8 cellular contexts compared by ENCODE assay signal in genomic region chr12:57744777-57745484, GRCh38. TPM values are rescaled to one million over a fixed set of nuclear protein-coding genes. Genes with fewer than 3 reads are reported as not detected.
DNase-seq lines count a peak whose midpoint lies in the region; ATAC-seq and TF ChIP-seq lines count a peak whose summit lies in the region.

TSPAN31 (plus strand) TSS chr12:57745039; CDS start chr12:57745155, 116 bp downstream.

- peak; percentile 89 for ATAC-seq in HG02642 (IDR thresholded peaks at IDR 0.05; ENCODE audit: poor library complexity, unreplicated experiment)

- POLR2A ChIA-PET in GM10248 (lab: Yijun Ruan, JAX) = interaction anchor here (0.6 to 1.2 kb wide), 5 partner anchors 25 to 517 kb away, joined by 3 to 5 read pairs (median 3); partner anchors contain the start of genes EEF1AKMT3 and METTL1

- no peaks in the 10 kb centered on the region for H3K27me3 Mint-ChIP-seq in activated naive CD8-positive, alpha-beta T cell

- peak within 1 kb of the TSS; percentile 97 for H3K27ac Mint-ChIP-seq in activated naive CD8-positive, alpha-beta T cell

- H3K9me3 Mint-ChIP-seq in activated naive CD8-positive, alpha-beta T cell (ENCODE audit: low read depth) = no peaks in the 10 kb centered on the region

- peak; percentile 92 for DNase-seq in GM10248 (ENCODE audit: extremely low spot score)
- DNase-seq in NCI-H1105 treated with DMSO at 0.1 percent for 48 hours (lab: John Stamatoyannopoulos, UW) = peak; percentile 90
- DNase-seq in SKM-1 treated with dmso at 0.1 percent for 144 hours (lab: John Stamatoyannopoulos, UW; ENCODE audit: unreplicated experiment) = peak; percentile 85
- DNase-seq in glomerular endothelial cell (ENCODE audit: extremely low read depth, low read depth, low spot score) = peak; percentile 91
- DNase-seq in nucleus accumbens (lab: John Stamatoyannopoulos, UW) = peak; percentile 54 to 99 (median 94)
- DNase-seq in superior temporal gyrus (ENCODE audit: extremely low spot score) = peak; percentile 99

- H3K4me3 Mint-ChIP-seq in activated naive CD8-positive, alpha-beta T cell = peak within 1 kb of the TSS; percentile 96

- no peaks in the 10 kb centered on the region for H3K36me3 Mint-ChIP-seq in activated naive CD8-positive, alpha-beta T cell

- CTCF ChIA-PET in GM10248 (lab: Yijun Ruan, JAX) = interaction anchor here (1.1 to 3.2 kb wide), 6 partner anchors 9 to 161 kb away, joined by 3 to 14 read pairs (median 6); partner anchors contain the start of gene B4GALNT1

- no peak for TF ChIP-seq CTCF in GM10248 (IDR thresholded peaks at IDR 0.05; ENCODE audit: control extremely low read depth, extremely low read depth, low read depth, missing control alignments)

- H3K4me1 Mint-ChIP-seq in activated naive CD8-positive, alpha-beta T cell (ENCODE audit: low read depth) = peaks cover 54% of the 10 kb centered on the region

RNA-seq across cellular contexts. Expression of gene TSPAN31, which starts in this region (rescaled TPM):
- total RNA-seq in glomerular endothelial cell = 38.0 and 57.3 TPM in 2 replicates

Comparison
In these comparisons a context has a peak if more than half of its experiments do, and no peak if none do; other contexts are left out.
1. Peak in every context shown above with its lines: DNase-seq and ATAC-seq.